ENCODE assay signal across 8 cellular contexts in the genomic region with DNA sequence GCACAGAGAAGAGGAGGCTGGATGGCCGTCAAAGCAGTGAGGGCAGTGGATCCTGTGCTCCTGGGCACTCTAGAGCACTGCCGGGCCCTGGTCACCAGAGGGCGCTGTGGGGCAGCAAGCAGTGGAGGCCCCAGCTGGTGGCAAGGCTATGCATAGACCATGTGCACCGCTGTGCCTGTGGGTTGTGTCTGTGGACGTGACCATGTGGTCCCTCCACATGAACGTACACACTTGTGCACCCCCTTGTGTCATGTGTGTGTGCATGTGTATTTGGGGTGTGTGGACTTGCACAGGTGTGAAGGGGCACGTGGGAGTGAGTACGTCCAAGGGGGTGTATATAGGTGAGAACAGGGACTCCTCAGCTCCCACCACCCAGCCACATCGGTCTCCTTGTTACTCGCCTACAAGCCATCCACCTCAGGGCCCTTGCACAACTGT.
DNase-seq lines count a peak whose midpoint lies in the region; ATAC-seq lines count a peak whose summit lies in the region.

No MANE protein-coding gene starts in this region.

- peak; percentile 1 for DNase-seq in DMS79 treated with DMSO at 0.1 percent for 48 hours (lab: John Stamatoyannopoulos, UW)
- no peak for DNase-seq in DMS79 (lab: John Stamatoyannopoulos, UW)
- peak; percentile 68 for DNase-seq in NCI-H510A (lab: John Stamatoyannopoulos, UW)
- peak; percentile 84 for DNase-seq in activated CD4-positive, alpha-beta T cell treated with anti-CD3 and anti-CD28 coated beads for 1 hour
- peak in 58 of 61 donors; percentile 32 to 86 (median 68) for DNase-seq in caudate nucleus (lab: John Stamatoyannopoulos, UW)
- DNase-seq in left kidney (ENCODE audit: low read depth, low spot score): peak; percentile 92
- DNase-seq in stimulated activated CD4-positive, alpha-beta T cell treated with anti-CD3 and anti-CD28 coated beads, Interleukin-4, amount 100 ng/mL, for 48 hours (ENCODE audit: low read depth in 2 of 2): peak; percentile 87 to 94

- H3K27ac ChIP-seq in caudate nucleus (ENCODE audit: low read depth, low read length): no peak overlapping the region

- ATAC-seq in HG03025 (IDR thresholded peaks at IDR 0.05; ENCODE audit: low FRiP score, unreplicated experiment): peak; percentile 20
